7 cellular contexts compared by ENCODE assay signal in genomic region chr19:58510084-58510862, GRCh38.
"Had no signal": no experiment of that assay in that cellular context is flagged by ENCODE, and none has a peak within 500 bp of the region (broad histone marks: within the 10 kb centered on the region; RNA-seq: fewer than 3 reads in every experiment).

No MANE protein-coding gene starts in this region.

- H3K4me3 ChIP-seq: thyroid gland had no signal

- H2AFZ ChIP-seq: parathyroid adenoma had no signal

- H3K9ac ChIP-seq: parathyroid adenoma had no signal

- H3K27ac Mint-ChIP-seq: activated CD4-positive, alpha-beta T cell treated with anti-CD3 and anti-CD28 coated beads, Interleukin-2, amount 10 ng/mL, durations not matched to agents 7 days and 5 days had no signal

- H3K27ac ChIP-seq: parathyroid adenoma, thyroid gland had no signal

- H3K27me3 ChIP-seq: thyroid gland had no signal

- H3K9me3 ChIP-seq: thyroid gland had no signal

- H3K27me3 Mint-ChIP-seq: activated CD4-positive, alpha-beta T cell treated with anti-CD3 and anti-CD28 coated beads, Interleukin-2, amount 10 ng/mL, durations not matched to agents 7 days and 5 days had no signal

- H3K36me3 ChIP-seq: thyroid gland had no signal

- H3K4me3 Mint-ChIP-seq: activated CD4-positive, alpha-beta T cell treated with anti-CD3 and anti-CD28 coated beads, Interleukin-2, amount 10 ng/mL, durations not matched to agents 7 days and 5 days had no signal

- DNase-seq: activated CD4-positive, alpha-beta T cell treated with anti-CD3 and anti-CD28 coated beads, Interleukin-2, amount 10 ng/mL, durations not matched to agents 7 days and 5 days; left colon; stimulated activated CD4-positive, alpha-beta T cell treated with anti-CD3 and anti-CD28 coated beads, Interleukin-1b, Interleukin-23, amount 100 ng/mL, for 48 hours; thyroid gland had no signal

- ATAC-seq: activated naive CD4-positive, alpha-beta T cell treated with anti-CD3 and anti-CD28 coated beads, Interleukin-2, amount 50 U/mL, for 72 hours; esophagus mucosa; left colon had no signal
